ENCODE assay signal across 1 cellular context in the genomic region with DNA sequence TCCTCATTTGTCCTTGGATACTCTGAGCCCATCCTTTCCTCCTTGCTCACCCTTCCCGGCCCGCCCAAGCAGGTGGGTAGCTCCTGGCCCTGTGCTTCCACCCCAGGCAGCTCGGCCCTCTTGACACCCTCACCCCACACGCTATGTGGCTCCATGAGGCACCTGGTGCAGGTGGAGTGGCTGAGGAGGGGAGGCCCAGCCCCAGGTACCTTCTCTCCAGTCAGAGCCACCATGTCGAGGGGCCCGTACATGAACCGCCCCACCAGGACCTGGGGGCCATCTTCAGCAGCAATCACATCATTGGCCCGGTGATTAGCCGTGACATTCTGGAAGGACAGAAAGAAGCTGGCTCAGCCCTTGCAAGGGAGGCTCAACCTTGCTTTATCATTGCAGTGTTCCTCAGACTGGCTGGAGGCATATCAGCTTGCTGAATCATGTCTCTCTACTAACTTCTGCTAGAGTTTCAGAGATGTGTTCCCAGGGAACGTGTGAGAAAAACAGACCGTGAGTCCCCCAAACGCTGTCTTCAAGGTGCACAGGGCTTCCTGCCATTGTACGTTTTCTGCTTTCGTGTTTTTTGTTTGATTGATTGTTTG.
TF ChIP-seq lines count a peak whose summit lies in the region.

No MANE protein-coding gene starts in this region.

TF ChIP-seq in H1, 55 proteins besides CTCF, POLR2A, EP300 and RAD21:
- TF ChIP-seq YY1 (IDR thresholded peaks at IDR 0.05; ENCODE audit: low read depth, low read length) (no peak), HDAC2 (IDR thresholded peaks at IDR 0.05; ENCODE audit: borderline replicate concordance in 1 of 2, low read depth in 2 of 2, low read length in 2 of 2) (no peak), SAP30 (IDR thresholded peaks at IDR 0.05; ENCODE audit: insufficient read depth, insufficient replicate concordance, low read length) (no peak), CEBPB (IDR thresholded peaks at IDR 0.05; ENCODE audit: low read depth, low read length) (no peak)
